1 cellular context compared by ENCODE assay signal in genomic region chr3:13049400-13049799, GRCh38.
TF ChIP-seq lines count a peak whose summit lies in the region.

No MANE protein-coding gene starts in this region.

TF ChIP-seq in SK-N-SH treated with all-trans-retinoic acid at 6 μM for 48 hours, 23 proteins besides CTCF, POLR2A, EP300 and RAD21 (continued from another document):
- TF ChIP-seq CSRNP3 (CRISPR knock-in tag; IDR thresholded peaks at IDR 0.05), result no peak
